In genomic region chrX:17861496-17862011, GRCh38 we compare ENCODE assay signal across 10 cellular contexts. TPM values are rescaled to one million over a fixed set of nuclear protein-coding genes. Genes with fewer than 3 reads are reported as not detected.
DNase-seq lines count a peak whose midpoint lies in the region; ATAC-seq, FAIRE-seq and TF ChIP-seq lines count a peak whose summit lies in the region.
"Had no signal": no experiment of that assay in that cellular context is flagged by ENCODE, and none has a peak within 500 bp of the region (broad histone marks: within the 10 kb centered on the region; RNA-seq: fewer than 3 reads in every experiment).

No MANE protein-coding gene starts in this region.

- no peak for TF ChIP-seq POLR2A in H1 (IDR thresholded peaks at IDR 0.05; ENCODE audit: control extremely low read depth in 1 of 2, low read depth in 2 of 2, low read length in 2 of 2)

- H3K27ac Mint-ChIP-seq in neural crest cell (ENCODE audit: unreplicated experiment) = no peak overlapping the region
- no peak overlapping the region for H3K27ac Mint-ChIP-seq in stimulated activated memory B cell treated with anti-CD40 and anti-IgM and Interleukin-4, amounts not matched to agents 10 μg/mL and 1 μg/mL and 100 μg/mL, for 72 hours

- H4K8ac ChIP-seq in H1 (ENCODE audit: extremely low read depth, insufficient read depth, low read length) = no peak overlapping the region

- H3K27me3 Mint-ChIP-seq in neural crest cell (ENCODE audit: low read depth) = peaks cover 83% of the 10 kb centered on the region
- peaks cover 42% of the 10 kb centered on the region for H3K27me3 Mint-ChIP-seq in stimulated activated memory B cell treated with anti-CD40 and anti-IgM and Interleukin-4, amounts not matched to agents 10 μg/mL and 1 μg/mL and 100 μg/mL, for 72 hours

- H3K4ac ChIP-seq in H1 (replicated peaks; ENCODE audit: insufficient read length, low read depth, low read length) = no peak overlapping the region

- no peak overlapping the region for H2BK15ac ChIP-seq in H1 (ENCODE audit: low read length)

- H3K36me3 ChIP-seq in ACC112 (ENCODE audit: insufficient read depth, low read length) = no peaks in the 10 kb centered on the region
- no peaks in the 10 kb centered on the region for H3K36me3 ChIP-seq in HEK293 (ENCODE audit: control insufficient read depth in 2 of 2, insufficient read depth in 1 of 2, low read length in 2 of 2)
- H3K36me3 ChIP-seq in H1 (ENCODE audit: control insufficient read depth in 2 of 4, insufficient read depth in 4 of 4, low read length in 3 of 4) = no peaks in the 10 kb centered on the region
- H3K36me3 ChIP-seq in Karpas-422 (ENCODE audit: insufficient read depth, low read length) = no peaks in the 10 kb centered on the region

- H3K14ac ChIP-seq in H1 (ENCODE audit: insufficient read length) = no peak overlapping the region

- ATAC-seq in GM18868 (IDR thresholded peaks at IDR 0.05; ENCODE audit: unreplicated experiment) = no peak
- no peak for ATAC-seq in stimulated activated memory B cell treated with anti-CD40 and anti-IgM and Interleukin-4, amounts not matched to agents 10 μg/mL and 1 μg/mL and 100 μg/mL, for 72 hours

- CTCF ChIA-PET in HEK293 (lab: Yijun Ruan, JAX) = no interaction called here
- CTCF ChIA-PET in H1 (lab: Charles Lee; ENCODE audit: partially characterized antibody) = no interaction called here

- H2BK5ac ChIP-seq in H1 (ENCODE audit: low read depth, low read length) = no peak overlapping the region

- no peak overlapping the region for H3K23ac ChIP-seq in H1 (ENCODE audit: insufficient read length)

- no peaks in the 10 kb centered on the region for H3K9me3 ChIP-seq in HEK293 (ENCODE audit: control insufficient read depth, insufficient read depth, low read depth, low read length)
- H3K9me3 ChIP-seq in H1 (ENCODE audit: insufficient read depth in 2 of 2, low read depth in 1 of 2, low read length in 1 of 2) = no peaks in the 10 kb centered on the region
- no peaks in the 10 kb centered on the region for H3K9me3 ChIP-seq in Karpas-422 (ENCODE audit: low read length)

- H3K79me1 ChIP-seq in H1 (ENCODE audit: low read depth, low read length) = no peaks in the 10 kb centered on the region

- FAIRE-seq in H1 (lab: Jason Lieb, UNC) = no peak

- H3K9ac ChIP-seq in H1 (replicated peaks in 1 of 4; ENCODE audit: extremely low read depth in 1 of 4, low read depth in 3 of 4, low read length in 3 of 4) = no peak overlapping the region
- no peak overlapping the region for H3K9ac ChIP-seq in Karpas-422 (ENCODE audit: low read length)

- peaks cover 50% of the 10 kb centered on the region for H3K27me3 ChIP-seq in ACC112 (ENCODE audit: insufficient read depth, low read length)
- peaks cover 12 to 41% (median 30%) of the 10 kb centered on the region in 4 experiments for H3K27me3 ChIP-seq in H1 (replicated peaks in 1 of 4; ENCODE audit: control insufficient read depth in 3 of 4, extremely low read depth in 1 of 4, insufficient read depth in 3 of 4, low read length in 3 of 4)
- no peaks in the 10 kb centered on the region for H3K27me3 ChIP-seq in Karpas-422 (ENCODE audit: low read length)

- POLR2A ChIA-PET in HEK293 (lab: Yijun Ruan, JAX) (no interaction called here), H1 (lab: Charles Lee; ENCODE audit: partially characterized antibody) (no interaction called here)

- WGBS in H1 (ENCODE audit: extremely low coverage in 1 of 2, insufficient coverage in 1 of 2, insufficient read length in 1 of 2, insufficient replicate concordance in 2 of 2, low coverage in 1 of 2, low lambda C conversion rate in 2 of 2, missing lambda C conversion rate in 1 of 2), 2 experiments = 10% methylated on average over 7 of the region's 15 CpGs; no CpG with 5 or more reads in 1 of the 2 experiments

- peaks cover 7% of the 10 kb centered on the region; the same call in 1 of the 2 replicates for H3K23me2 ChIP-seq in H1 (ENCODE audit: low read depth, low read length)

- DNase-seq in H1 (ENCODE audit: low read depth in 1 of 2, low spot score in 2 of 2) = no peak
- no peak for DNase-seq in neural crest cell (ENCODE audit: low read depth, low spot score)
- DNase-seq in Karpas-422 = no peak
- no peak for DNase-seq in stimulated activated CD8-positive, alpha-beta memory T cell treated with anti-CD3 and anti-CD28 coated beads, Interleukin-4, amount 100 ng/mL, for 48 hours
- DNase-seq: dermis blood vessel endothelial cell, DMS 273 treated with DMSO at 0.1 percent for 48 hours had no signal

- H3K27ac ChIP-seq in ACC112 (ENCODE audit: low read depth, low read length) (no peak overlapping the region), HEK293 (ENCODE audit: extremely low read depth, low read depth, low read length) (no peak overlapping the region), H1 (ENCODE audit: low read depth, low read length) (no peak overlapping the region), Karpas-422 (ENCODE audit: low read length) (no peak overlapping the region)

- no peak overlapping the region for H2AFZ ChIP-seq in ACC112 (ENCODE audit: low read length, unreplicated experiment)
- H2AFZ ChIP-seq in H1 (ENCODE audit: low read length) = no peak overlapping the region
- no peak overlapping the region for H2AFZ ChIP-seq in Karpas-422 (ENCODE audit: low read length)

- H3K9me2 ChIP-seq in Karpas-422 (replicated peaks; ENCODE audit: insufficient read depth, low read length) = no peaks in the 10 kb centered on the region

- peak overlapping the region; percentile 66 for H3K4me3 Mint-ChIP-seq in neural crest cell
- no peak overlapping the region for H3K4me3 Mint-ChIP-seq in stimulated activated memory B cell treated with anti-CD40 and anti-IgM and Interleukin-4, amounts not matched to agents 10 μg/mL and 1 μg/mL and 100 μg/mL, for 72 hours

- no peak overlapping the region for H4K5ac ChIP-seq in H1 (ENCODE audit: insufficient read length, low read depth, low read length)

- no peak overlapping the region for H2BK20ac ChIP-seq in H1 (ENCODE audit: low read length)

- peak overlapping the region; percentile 31 to 57 for H3K4me2 ChIP-seq in H1 (ENCODE audit: insufficient read depth in 1 of 2, low read depth in 2 of 2, low read length in 2 of 2)
- H3K4me2 ChIP-seq in Karpas-422 (ENCODE audit: low read depth, low read length, poor library complexity, severe bottlenecking) = no peak overlapping the region

- TF ChIP-seq RAD21 in H1 (IDR thresholded peaks at IDR 0.05 in 1 of 2, conservative IDR thresholded peaks at IDR 0.05 in 1 of 2; ENCODE audit: low read depth in 2 of 2, low read length in 2 of 2) = no peak

- H3K56ac ChIP-seq in H1 (replicated peaks; ENCODE audit: insufficient read length, low read depth, low read length) = no peak overlapping the region

- H3K36me3 Mint-ChIP-seq in neural crest cell (ENCODE audit: low read depth) = no peaks in the 10 kb centered on the region
- H3K36me3 Mint-ChIP-seq in stimulated activated memory B cell treated with anti-CD40 and anti-IgM and Interleukin-4, amounts not matched to agents 10 μg/mL and 1 μg/mL and 100 μg/mL, for 72 hours = no peaks in the 10 kb centered on the region

- TF ChIP-seq CTCF in HEK293 (tag by site-specific recombination; IDR thresholded peaks at IDR 0.05) (no peak), H1 (IDR thresholded peaks at IDR 0.05; ENCODE audit: control extremely low read depth in 1 of 3, insufficient read depth in 1 of 3, low read depth in 1 of 3, low read length in 3 of 3) (no peak), neural crest cell (conservative IDR thresholded peaks at IDR 0.05) (no peak)

- no peak for TF ChIP-seq EP300 in H1 (IDR thresholded peaks at IDR 0.05; ENCODE audit: borderline replicate concordance in 1 of 2, low read depth in 2 of 2, low read length in 2 of 2)

- H3K4me1 ChIP-seq in ACC112 (ENCODE audit: control insufficient read depth, insufficient read depth, low read length, unreplicated experiment) (peaks cover 6% of the 10 kb centered on the region), HEK293 (ENCODE audit: control insufficient read depth, insufficient read depth, low read length) (no peaks in the 10 kb centered on the region), H1 (replicated peaks in 1 of 4; ENCODE audit: control insufficient read depth in 3 of 4, insufficient read depth in 4 of 4, low read length in 3 of 4) (peaks cover 0 to 7% (median 2%) of the 10 kb centered on the region in 4 experiments; a peak in 1 of 7 replicates), Karpas-422 (ENCODE audit: low read length) (no peaks in the 10 kb centered on the region)

- no peak overlapping the region for H3K18ac ChIP-seq in H1 (ENCODE audit: extremely low read depth, low read length)

- peaks cover 0 to 3% of the 10 kb centered on the region in 2 experiments for H4K20me1 ChIP-seq in H1 (replicated peaks in 1 of 2; ENCODE audit: control insufficient read depth in 1 of 2, insufficient read depth in 2 of 2, low read length in 2 of 2)
- H4K20me1 ChIP-seq in Karpas-422 (ENCODE audit: insufficient read depth, low read depth, low read length) = no peaks in the 10 kb centered on the region

- H4K91ac ChIP-seq in H1 (replicated peaks; ENCODE audit: insufficient read length, low read length) = no peak overlapping the region

- H3K4me3 ChIP-seq in ACC112 (ENCODE audit: low read depth, low read length) (peak overlapping the region; percentile 79), HEK293 (ENCODE audit: low read depth, low read length) (peak overlapping the region; percentile 46), H1 (ENCODE audit: extremely low read depth in 1 of 4, insufficient read depth in 2 of 4, low read depth in 3 of 4, low read length in 4 of 4) (peak overlapping the region in 3 of 4 experiments; percentile 21 to 61 (median 56); a peak in 5 of 8 replicates), Karpas-422 (ENCODE audit: low read length) (no peak overlapping the region)

- H2BK12ac ChIP-seq in H1 (ENCODE audit: low read depth, low read length) = no peak overlapping the region

- H2BK120ac ChIP-seq in H1 (replicated peaks; ENCODE audit: low read depth, low read length) = no peak overlapping the region

- no peaks in the 10 kb centered on the region for H3K9me3 Mint-ChIP-seq in neural crest cell
- H3K9me3 Mint-ChIP-seq in stimulated activated memory B cell treated with anti-CD40 and anti-IgM and Interleukin-4, amounts not matched to agents 10 μg/mL and 1 μg/mL and 100 μg/mL, for 72 hours = no peaks in the 10 kb centered on the region

- H3K79me2 ChIP-seq in ACC112 (ENCODE audit: control insufficient read depth, insufficient read depth, low read length, unreplicated experiment) = peaks cover 18% of the 10 kb centered on the region
- no peaks in the 10 kb centered on the region for H3K79me2 ChIP-seq in H1 (ENCODE audit: control insufficient read depth in 1 of 2, insufficient read depth in 2 of 2, low read length in 2 of 2)
- H3K79me2 ChIP-seq in Karpas-422 (ENCODE audit: low read length) = no peaks in the 10 kb centered on the region

- peaks cover 9% of the 10 kb centered on the region for H3K4me1 Mint-ChIP-seq in neural crest cell
- peaks cover 6% of the 10 kb centered on the region for H3K4me1 Mint-ChIP-seq in stimulated activated memory B cell treated with anti-CD40 and anti-IgM and Interleukin-4, amounts not matched to agents 10 μg/mL and 1 μg/mL and 100 μg/mL, for 72 hours

- no peak overlapping the region for H2AK5ac ChIP-seq in H1 (ENCODE audit: low read depth, low read length)

RNA-seq across cellular contexts. Expression of gene RAI2, which starts 0.5 kb away (rescaled TPM):
- total RNA-seq in H1 (2021; fragmentation: NEBNext Ultra II Directional; extraction: Animal tissue kit (Norgen Biotek cat#: 25700)) = 1.6 and 2.0 TPM in 2 replicates
- polyA plus RNA-seq in H1 (2011; rRNA removed) = 0.60 and 0.96 TPM in 2 replicates
- 0.57 TPM for polyA plus RNA-seq in H1 (2011; cell fraction: cytosol; rRNA removed)
- polyA plus RNA-seq in H1 (2011; cell fraction: nucleus; rRNA removed) = 0.71 TPM
- polyA plus RNA-seq in H1 (2012, experiment 1 of 2) = 1.1 to 1.4 TPM (median 1.3 TPM) in 4 replicates
- 0.98 TPM for polyA plus RNA-seq in H1 (2012, experiment 2 of 2)
- 0.93 TPM for polyA plus RNA-seq in H1 (2013, experiment 1 of 2)
- polyA plus RNA-seq in H1 (2013, experiment 2 of 2) = 1.0 TPM
- polyA minus RNA-seq in H1 (2011; rRNA and poly(A)+ RNA removed) = 0.37 and 0.38 TPM in 2 replicates
- 0.51 TPM for polyA minus RNA-seq in H1 (2011; cell fraction: cytosol; rRNA and poly(A)+ RNA removed)
- polyA minus RNA-seq in H1 (2011; cell fraction: nucleus; rRNA and poly(A)+ RNA removed) = not detected
- total RNA-seq in neural crest cell = 0.63 and 0.77 TPM in 2 replicates
- total RNA-seq in Karpas-422 (2014; rRNA removed; shearing (Covaris generic); ENCODE audit: low replicate concordance) = not detected in 2 replicates
